In genomic region chr13:76879876-76880270, GRCh38 we compare ENCODE assay signal across 9 cellular contexts. TPM values are rescaled to one million over a fixed set of nuclear protein-coding genes. Genes with fewer than 3 reads are reported as not detected.
DNase-seq lines count a peak whose midpoint lies in the region; ATAC-seq, FAIRE-seq and TF ChIP-seq lines count a peak whose summit lies in the region.
"Had no signal": no experiment of that assay in that cellular context is flagged by ENCODE, and none has a peak within 500 bp of the region (broad histone marks: within the 10 kb centered on the region; RNA-seq: fewer than 3 reads in every experiment).

No MANE protein-coding gene starts in this region.

- peak; percentile 36 for ATAC-seq in GM19035 (IDR thresholded peaks at IDR 0.05; ENCODE audit: unreplicated experiment)
- peak; percentile 27 for ATAC-seq in HG03175 (IDR thresholded peaks at IDR 0.05; ENCODE audit: unreplicated experiment)
- ATAC-seq in HG03135 (IDR thresholded peaks at IDR 0.05; ENCODE audit: unreplicated experiment) = no peak
- ATAC-seq: K562 had no signal

- no peak for FAIRE-seq in GM12891 (lab: Jason Lieb, UNC)
- FAIRE-seq: K562 had no signal

- peak overlapping the region; percentile 69 for H3K27ac ChIP-seq in caudate nucleus (ENCODE audit: low read depth, low read length)

- no peaks in the 10 kb centered on the region for H3K27me3 ChIP-seq in skeletal muscle satellite cell (ENCODE audit: control insufficient read depth, insufficient read depth, low read length)

- peak overlapping the region; percentile 48 for H3K4me3 ChIP-seq in skeletal muscle satellite cell (ENCODE audit: low read length)
- H3K4me3 ChIP-seq: K562 had no signal

- TF ChIP-seq POLR2A in erythroblast (IDR thresholded peaks at IDR 0.05; ENCODE audit: low read length) (no peak), GM12891 (IDR thresholded peaks at IDR 0.05; ENCODE audit: low read depth, low read length) (no peak)

- peak overlapping the region; percentile 71 for H3K4me2 ChIP-seq in skeletal muscle satellite cell (ENCODE audit: low read length)

- peak overlapping the region; percentile 73 for H3K9ac ChIP-seq in skeletal muscle satellite cell (ENCODE audit: low read depth, low read length)

- H3K36me3 ChIP-seq in skeletal muscle satellite cell (ENCODE audit: insufficient read depth, low read length) = no peaks in the 10 kb centered on the region

- peaks cover 58% of the 10 kb centered on the region for H3K4me1 ChIP-seq in skeletal muscle satellite cell (ENCODE audit: control insufficient read depth, insufficient read depth, low read length)

- DNase-seq in caudate nucleus (lab: John Stamatoyannopoulos, UW) (peak in 1 of 61 donors; percentile 18), erythroblast (lab: John Stamatoyannopoulos, UW) (no peak), GM12891 (ENCODE audit: insufficient read length, low spot score) (no peak), NCI-H2196 (lab: John Stamatoyannopoulos, UW; ENCODE audit: unreplicated experiment) (no peak)

- no peaks in the 10 kb centered on the region for H3K9me3 ChIP-seq in skeletal muscle satellite cell (replicated peaks; ENCODE audit: low read length)

TF ChIP-seq in GM12891, 5 proteins besides CTCF, POLR2A, EP300 and RAD21:
- TF ChIP-seq POU2F2 (IDR thresholded peaks at IDR 0.05; ENCODE audit: low read depth, low read length) (no peak), TAF1 (IDR thresholded peaks at IDR 0.05; ENCODE audit: low read depth, low read length) (no peak), POLR2AphosphoS5 (IDR thresholded peaks at IDR 0.05; ENCODE audit: low read depth, low read length) (no peak), PAX5 (IDR thresholded peaks at IDR 0.05; ENCODE audit: insufficient read depth, low read length, severe bottlenecking) (no peak), SPI1 (IDR thresholded peaks at IDR 0.05; ENCODE audit: low read depth, low read length) (no peak)
TF ChIP-seq in GM12891: peak in this region for 0.

RNA-seq across cellular contexts. Expression of gene KCTD12, which starts 6.3 kb away (rescaled TPM):
- 47.0 and 70.0 TPM in 2 replicates for total RNA-seq in skeletal muscle satellite cell (2012; rRNA removed)
- 3.0 TPM for polyA plus RNA-seq in GM12891 (2012; ENCODE audit: low read depth, missing spikeins)
